Comparison of ENCODE assay signal across 8 cellular contexts in the genomic region with DNA sequence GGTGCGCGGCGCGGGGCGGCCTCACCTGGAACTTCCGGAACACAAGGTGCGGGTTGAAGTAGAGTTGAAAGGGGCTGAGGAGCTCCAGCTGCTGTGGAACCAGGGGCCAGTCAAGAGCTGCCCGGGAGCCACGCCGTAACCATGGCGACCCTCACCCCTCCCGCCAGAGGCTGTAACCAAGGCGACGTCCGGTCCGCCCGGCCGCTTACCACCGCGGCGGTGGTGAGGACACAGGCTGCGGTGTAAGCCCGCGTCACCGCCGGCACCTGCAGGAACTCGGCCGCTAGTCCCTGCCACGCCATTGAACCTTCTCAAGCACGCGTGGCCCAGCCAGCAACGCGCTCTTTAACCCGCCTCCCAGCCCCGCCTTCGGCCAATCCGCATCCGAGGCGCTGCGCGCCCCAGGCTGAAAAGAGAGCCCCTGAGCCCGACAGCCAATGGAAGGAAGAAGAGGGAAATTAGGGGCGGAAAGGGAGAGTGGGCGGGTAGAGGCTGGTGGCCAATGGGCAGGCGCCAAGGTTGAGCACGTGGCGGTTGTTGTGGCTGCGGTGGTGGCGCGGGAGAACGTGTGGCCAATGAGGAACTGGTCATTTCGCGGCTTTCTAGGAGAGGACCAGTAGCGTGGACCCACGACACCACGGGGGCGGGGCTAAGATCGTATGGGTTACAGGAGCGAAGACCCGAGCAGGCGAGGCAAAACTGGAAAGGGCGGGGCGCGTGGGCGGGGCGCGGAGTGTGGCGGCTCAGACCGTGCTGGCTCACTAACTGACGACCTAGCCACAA. TPM values are rescaled to one million over a fixed set of nuclear protein-coding genes. Genes with fewer than 3 reads are reported as not detected.
DNase-seq lines count a peak whose midpoint lies in the region; ATAC-seq and TF ChIP-seq lines count a peak whose summit lies in the region.

A gene (minus strand): TSS at position 321 of the 783 bp plus-strand sequence. CDS start 19 bp downstream, at position 302.

- peaks cover 19% of the 10 kb centered on the region for H3K4me1 Mint-ChIP-seq in activated CD4-positive, alpha-beta T cell treated with anti-CD3 and anti-CD28 coated beads for 36 hours

- peak; percentile 75 for ATAC-seq in HG03175 (IDR thresholded peaks at IDR 0.05; ENCODE audit: unreplicated experiment)
- ATAC-seq in activated CD4-positive, alpha-beta T cell treated with anti-CD3 and anti-CD28 coated beads for 36 hours: peak; percentile 94

- no peaks in the 10 kb centered on the region for H3K79me2 ChIP-seq in ACC112 (ENCODE audit: control insufficient read depth, insufficient read depth, low read length, unreplicated experiment)

- H3K27me3 Mint-ChIP-seq in activated CD4-positive, alpha-beta T cell treated with anti-CD3 and anti-CD28 coated beads for 36 hours: peaks cover 2% of the 10 kb centered on the region

- H3K36me3 ChIP-seq in ACC112 (ENCODE audit: insufficient read depth, low read length): no peaks in the 10 kb centered on the region

- no peak for TF ChIP-seq CTCF in choroid plexus epithelial cell (conservative IDR thresholded peaks at IDR 0.05; ENCODE audit: low read depth, low read length)

- no peaks in the 10 kb centered on the region for H3K4me1 ChIP-seq in ACC112 (ENCODE audit: control insufficient read depth, insufficient read depth, low read length, unreplicated experiment)

- in situ Hi-C loops in GM18951 (cut with MboI; ENCODE audit: low sequenced_read_pairs, unreplicated experiment): loop anchor here (10.0 kb wide), 1 partner anchor 64 kb away; a partner anchor contains a TSS

- H3K36me3 Mint-ChIP-seq in activated CD4-positive, alpha-beta T cell treated with anti-CD3 and anti-CD28 coated beads for 36 hours (ENCODE audit: low read depth): no peaks in the 10 kb centered on the region

- TF ChIP-seq POLR2A in GM18951 (IDR thresholded peaks at IDR 0.05; ENCODE audit: extremely low read depth, insufficient read depth, insufficient read length): peak; percentile 20

- peak within 1 kb of the TSS; percentile 80 for H3K27ac Mint-ChIP-seq in activated CD4-positive, alpha-beta T cell treated with anti-CD3 and anti-CD28 coated beads for 36 hours

- DNase-seq in NCI-H446 (lab: John Stamatoyannopoulos, UW) (peak; percentile 94 to 97), choroid plexus epithelial cell (ENCODE audit: low read depth) (peak; percentile 99), kidney glomerular epithelial cell (lab: John Stamatoyannopoulos, UW) (peak; percentile 92)
- peak; percentile 97 for DNase-seq in activated CD4-positive, alpha-beta T cell treated with anti-CD3 and anti-CD28 coated beads for 36 hours
- DNase-seq in stimulated activated CD4-positive, alpha-beta T cell treated with anti-CD3 and anti-CD28 coated beads, Interleukin-15, amount 100 ng/mL, for 48 hours (ENCODE audit: low read depth in 2 of 2): peak; percentile 94 to 99

- no peak within 1 kb of the TSS for H3K27ac ChIP-seq in ACC112 (ENCODE audit: low read depth, low read length)

- CTCF ChIA-PET in activated CD4-positive, alpha-beta T cell treated with anti-CD3 and anti-CD28 coated beads for 36 hours (lab: Charles Lee): interaction anchor here (0.8 to 1.1 kb wide), 2 partner anchors 11 to 19 kb away, joined by 3 to 4 read pairs; a partner anchor contains a TSS

- no peaks in the 10 kb centered on the region for H3K27me3 ChIP-seq in ACC112 (ENCODE audit: insufficient read depth, low read length)

- peak within 1 kb of the TSS; percentile 75 for H3K4me3 ChIP-seq in ACC112 (ENCODE audit: low read depth, low read length)
- H3K4me3 ChIP-seq in choroid plexus epithelial cell (ENCODE audit: low read depth, low read length): peak within 1 kb of the TSS; percentile 54

- peak within 1 kb of the TSS; percentile 83 for H3K4me3 Mint-ChIP-seq in activated CD4-positive, alpha-beta T cell treated with anti-CD3 and anti-CD28 coated beads for 36 hours

- no peak within 1 kb of the TSS for H2AFZ ChIP-seq in ACC112 (ENCODE audit: low read length, unreplicated experiment)

- POLR2A ChIA-PET in activated CD4-positive, alpha-beta T cell treated with anti-CD3 and anti-CD28 coated beads for 36 hours (lab: Charles Lee): interaction anchor here (0.9 kb wide), 1 partner anchor 19 kb away, joined by 3 read pairs; a partner anchor contains a TSS

- intact Hi-C loops in activated CD4-positive, alpha-beta T cell treated with anti-CD3 and anti-CD28 coated beads for 36 hours (cut with DNase I, micrococcal nuclease): loop anchor here (1.0 to 10.0 kb wide), 7 partner anchors 52 to 624 kb away; a partner anchor contains a TSS

- no peaks in the 10 kb centered on the region for H3K9me3 Mint-ChIP-seq in activated CD4-positive, alpha-beta T cell treated with anti-CD3 and anti-CD28 coated beads for 36 hours (ENCODE audit: low read depth)

RNA-seq across cellular contexts. Expression of the gene that starts here (rescaled TPM):
- total RNA-seq in activated CD4-positive, alpha-beta T cell treated with anti-CD3 and anti-CD28 coated beads for 36 hours: 1 to 10 TPM; 5.2 to 5.7 TPM
